Comparison of ENCODE assay signal across 9 cellular contexts in genomic region chr4:153249199-153250154, GRCh38. TPM values are rescaled to one million over a fixed set of nuclear protein-coding genes. Genes with fewer than 3 reads are reported as not detected.
A peak's percentile ranks its signal among the peaks of the same experiment; 100 is the strongest.
DNase-seq lines count a peak whose midpoint lies in the region; ATAC-seq, FAIRE-seq and TF ChIP-seq lines count a peak whose summit lies in the region.
"Had no signal": no experiment of that assay in that cellular context is flagged by ENCODE, and none has a peak within 500 bp of the region (broad histone marks: within the 10 kb centered on the region; RNA-seq: fewer than 3 reads in every experiment).

No MANE protein-coding gene starts in this region.

- TF ChIP-seq POLR2A in endothelial cell of umbilical vein (IDR thresholded peaks at IDR 0.05; ENCODE audit: low read depth, low read length) = no peak

- H3K27me3 ChIP-seq in CD4-positive, alpha-beta memory T cell (ENCODE audit: insufficient read depth, low read length) = no peaks in the 10 kb centered on the region
- no peaks in the 10 kb centered on the region for H3K27me3 ChIP-seq in endothelial cell of umbilical vein (ENCODE audit: control insufficient read depth in 2 of 2, insufficient read depth in 2 of 2, low read length in 2 of 2)

- POLR2A ChIA-PET in CD4-positive, alpha-beta memory T cell (lab: Charles Lee; ENCODE audit: partially characterized antibody) = interaction anchor here (0.8 to 2.2 kb wide), 5 partner anchors 7 to 97 kb away, joined by 3 to 18 read pairs (median 3); partner anchors contain the start of gene TRIM2
- POLR2A ChIA-PET in endothelial cell of umbilical vein (lab: Charles Lee) = no interaction called here

- H3K9ac ChIP-seq in endothelial cell of umbilical vein (replicated peaks; ENCODE audit: extremely low read depth, insufficient read depth, low read length) = peak overlapping the region; percentile 69

- TF ChIP-seq CTCF in endothelial cell of umbilical vein (IDR thresholded peaks at IDR 0.05; ENCODE audit: extremely low read depth in 1 of 2, insufficient read depth in 1 of 2, low read depth in 1 of 2, low read length in 2 of 2) = no peak

- no peaks in the 10 kb centered on the region for H3K9me3 ChIP-seq in CD4-positive, alpha-beta memory T cell (ENCODE audit: control insufficient read depth in 1 of 2, low read length in 2 of 2)
- no peaks in the 10 kb centered on the region for H3K9me3 ChIP-seq in endothelial cell of umbilical vein (replicated peaks; ENCODE audit: control insufficient read depth, insufficient read depth, low read length)

- H2AFZ ChIP-seq in endothelial cell of umbilical vein (ENCODE audit: low read depth, low read length) = peak overlapping the region; percentile 85

- CTCF ChIA-PET in CD4-positive, alpha-beta memory T cell (lab: Charles Lee; ENCODE audit: partially characterized antibody) = interaction anchor here (0.8 to 1.6 kb wide), 7 partner anchors 27 to 295 kb away, joined by 3 to 4 read pairs (median 3); partner anchors contain the start of gene MND1
- CTCF ChIA-PET in endothelial cell of umbilical vein (lab: Charles Lee) = interaction anchor here (0.7 to 2.4 kb wide), 6 partner anchors 8 to 325 kb away, joined by 3 to 8 read pairs (median 6); no protein-coding TSS in a partner anchor

- H3K4me3 ChIP-seq in CD4-positive, alpha-beta memory T cell (ENCODE audit: low read length in 2 of 2) = peak overlapping the region; percentile 63 to 64
- peak overlapping the region; percentile 55 to 68 (median 60) for H3K4me3 ChIP-seq in endothelial cell of umbilical vein (replicated peaks in 1 of 3; ENCODE audit: insufficient read depth in 1 of 3, low read depth in 1 of 3, low read length in 3 of 3)

- peak overlapping the region; percentile 89 to 95 (median 94) for H3K4me3 Mint-ChIP-seq in CD4-positive, alpha-beta memory T cell

- H3K79me2 ChIP-seq in endothelial cell of umbilical vein (ENCODE audit: control insufficient read depth, insufficient read depth, low read length) = no peaks in the 10 kb centered on the region

- H3K9me3 Mint-ChIP-seq in CD4-positive, alpha-beta memory T cell = peaks cover 0 to 1% (median 0%) of the 10 kb centered on the region in 8 donors

- DNase-seq in CD4-positive, alpha-beta memory T cell = peak; percentile 86 to 90 (median 87)
- DNase-seq in NOMO-1 treated with dmso at 0.1 percent for 144 hours (lab: John Stamatoyannopoulos, UW; ENCODE audit: unreplicated experiment) = peak; percentile 51
- DNase-seq in activated CD8-positive, alpha-beta memory T cell treated with anti-CD3 and anti-CD28 coated beads, Interleukin-2, amount 50 U/mL, for 48 hours = peak; percentile 89
- DNase-seq in endothelial cell of umbilical vein (ENCODE audit: low read depth, low spot score) = peak; percentile 78
- DNase-seq in midbrain (lab: John Stamatoyannopoulos, UW) = peak; percentile 68
- peak; percentile 73 for DNase-seq in stimulated activated CD8-positive, alpha-beta memory T cell treated with anti-CD3 and anti-CD28 coated beads, Interleukin-2, amount 100 ng/mL, for 48 hours (ENCODE audit: low read depth in 2 of 2)

- peak; percentile 89 for FAIRE-seq in endothelial cell of umbilical vein (lab: Jason Lieb, UNC)
- FAIRE-seq: endometrium had no signal

- peaks cover 17% of the 10 kb centered on the region for H3K4me1 ChIP-seq in CD4-positive, alpha-beta memory T cell (ENCODE audit: insufficient read depth, low read length)
- peaks cover 9% of the 10 kb centered on the region for H3K4me1 ChIP-seq in endothelial cell of umbilical vein (ENCODE audit: control insufficient read depth, extremely low read depth, insufficient read depth, low read length)

- no peaks in the 10 kb centered on the region for H3K36me3 ChIP-seq in CD4-positive, alpha-beta memory T cell (ENCODE audit: insufficient read depth, low read length)
- H3K36me3 ChIP-seq in endothelial cell of umbilical vein (ENCODE audit: control insufficient read depth in 2 of 2, extremely low read depth in 1 of 2, insufficient read depth in 2 of 2, low read length in 2 of 2) = no peaks in the 10 kb centered on the region

- H4K20me1 ChIP-seq in endothelial cell of umbilical vein (replicated peaks; ENCODE audit: control insufficient read depth, extremely low read depth, insufficient read depth, low read length) = no peaks in the 10 kb centered on the region

- intact Hi-C loops in CD4-positive, alpha-beta memory T cell (cut with micrococcal nuclease) = loop anchor here (1.0 to 10.0 kb wide), 6 partner anchors 27 to 395 kb away; no protein-coding TSS in a partner anchor
- intact Hi-C loops in endothelial cell of umbilical vein (cut with micrococcal nuclease) = loop anchor here (1.0 kb wide), 2 partner anchors 27 to 106 kb away; no protein-coding TSS in a partner anchor

- H3K36me3 Mint-ChIP-seq in CD4-positive, alpha-beta memory T cell = no peaks in the 10 kb centered on the region

- dilution Hi-C loops in endothelial cell of umbilical vein (cut with MboI; ENCODE audit: extremely low pct_ligation_motif_present, low sequenced_read_pairs) = no loop called here

- peak overlapping the region; percentile 89 for H3K4me2 ChIP-seq in endothelial cell of umbilical vein (ENCODE audit: insufficient read depth, low read length)

- peaks cover 0 to 2% of the 10 kb centered on the region in 2 donors for H3K27me3 Mint-ChIP-seq in CD4-positive, alpha-beta memory T cell

- peaks cover 17 to 43% (median 31%) of the 10 kb centered on the region in 4 donors for H3K4me1 Mint-ChIP-seq in CD4-positive, alpha-beta memory T cell

- BruUV-seq in endothelial cell of umbilical vein (replicated peaks; lab: Mats Ljungman, UMichigan) = TSS peak; percentile 74

- H3K27ac Mint-ChIP-seq in CD4-positive, alpha-beta memory T cell = peak overlapping the region; percentile 89 to 97 (median 97)

- ATAC-seq in GM19463 (IDR thresholded peaks at IDR 0.05; ENCODE audit: unreplicated experiment) = peak; percentile 96
- peak; percentile 99 for ATAC-seq in HG03571 (IDR thresholded peaks at IDR 0.05; ENCODE audit: unreplicated experiment)

- H3K9me1 ChIP-seq in endothelial cell of umbilical vein (replicated peaks; ENCODE audit: control insufficient read depth, extremely low read depth, insufficient read depth, low read length) = no peaks in the 10 kb centered on the region

- H3K27ac ChIP-seq in CD4-positive, alpha-beta memory T cell (ENCODE audit: low read depth, low read length) = peak overlapping the region; percentile 73
- peak overlapping the region; percentile 30 for H3K27ac ChIP-seq in endothelial cell of umbilical vein (ENCODE audit: insufficient read depth, low read depth, low read length)

TF ChIP-seq in endothelial cell of umbilical vein, 7 proteins besides CTCF, POLR2A, EP300 and RAD21:
- TF ChIP-seq GATA2 (IDR thresholded peaks at IDR 0.05; ENCODE audit: insufficient read depth, insufficient read length, low read depth, low read length) (no peak), JUN (IDR thresholded peaks at IDR 0.05; ENCODE audit: borderline replicate concordance, insufficient read depth, insufficient read length, low read depth) (no peak), MAX (IDR thresholded peaks at IDR 0.05; ENCODE audit: insufficient read depth, insufficient read length) (no peak), FOS (IDR thresholded peaks at IDR 0.05; ENCODE audit: borderline replicate concordance, insufficient read depth, low read length) (no peak), EZH2 (IDR thresholded peaks at IDR 0.05; ENCODE audit: borderline replicate concordance, low read depth, low read length, severe bottlenecking) (no peak), POLR2AphosphoS5 (IDR thresholded peaks at IDR 0.05; ENCODE audit: insufficient read depth, low read depth, low read length) (peak; percentile 27), MYC (IDR thresholded peaks at IDR 0.05; ENCODE audit: low read depth, low read length) (no peak)
TF ChIP-seq in endothelial cell of umbilical vein: peak in this region for 1.

RNA-seq across cellular contexts. Expression of gene TRIM2, which starts 45.2 kb away (rescaled TPM):
- 10 to 100 TPM; 11.9 to 12.3 TPM for total RNA-seq in CD4-positive, alpha-beta memory T cell
- 1 to 10 TPM; 7.5 to 9.1 TPM for polyA plus RNA-seq in CD4-positive, alpha-beta memory T cell
- total RNA-seq in endothelial cell of umbilical vein = 16.4 and 19.7 TPM in 2 replicates
- 6.8 TPM in 2 replicates for polyA plus RNA-seq in endothelial cell of umbilical vein
- polyA plus RNA-seq in endothelial cell of umbilical vein (2011; cell fraction: cytosol; rRNA removed) = 3.7 and 4.9 TPM in 2 replicates
- polyA plus RNA-seq in endothelial cell of umbilical vein (2011; cell fraction: nucleus; rRNA removed) = 9.4 and 12.4 TPM in 2 replicates
- polyA plus RNA-seq in endothelial cell of umbilical vein (2012) = 1.9 and 4.7 TPM in 2 replicates
- 35.6 and 40.0 TPM in 2 replicates for polyA minus RNA-seq in endothelial cell of umbilical vein
- 7.2 TPM for polyA minus RNA-seq in endothelial cell of umbilical vein (2011; cell fraction: cytosol; rRNA and poly(A)+ RNA removed)
- polyA minus RNA-seq in endothelial cell of umbilical vein (2011; cell fraction: nucleus; rRNA and poly(A)+ RNA removed) = 18.8 and 19.6 TPM in 2 replicates

Comparison
In these comparisons a context has a peak if more than half of its experiments do, and no peak if none do; other contexts are left out.
1. Peak in every context shown above with its lines: DNase-seq, ATAC-seq, H3K4me3 ChIP-seq and H3K27ac ChIP-seq.